ENCODE assay signal across 21 cellular contexts in genomic region chr2:24740142-24740541, GRCh38.
"Had no signal": no experiment of that assay in that cellular context is flagged by ENCODE, and none has a peak within 500 bp of the region (broad histone marks: within the 10 kb centered on the region; RNA-seq: fewer than 3 reads in every experiment).

No MANE protein-coding gene starts in this region.

- H3K4me1 Mint-ChIP-seq: naive B cell had no signal

- H3K4me3 ChIP-seq: colonic mucosa, heart left ventricle, psoas muscle, sigmoid colon, skin epidermis, thyroid gland, uterus had no signal

- H3K9me3 Mint-ChIP-seq: endodermal cell, naive B cell, type B pancreatic cell had no signal

- H3K4me1 ChIP-seq: colonic mucosa, foreskin keratinocyte had no signal

- DNase-seq: colonic mucosa; endodermal cell; erythroblast; foreskin keratinocyte; heart left ventricle; hippocampal formation; kidney glomerular epithelial cell; mesendoderm; naive B cell; psoas muscle; retina; sigmoid colon; stimulated activated CD4-positive, alpha-beta T cell treated with anti-CD3 and anti-CD28 coated beads, Interleukin-12 subunit alpha, Interleukin-12 subunit beta, amount 100 ng/mL, for 4 hours; stimulated activated naive CD4-positive, alpha-beta T cell treated with Interleukin-2 at 50 U/mL for 16 hours; thyroid gland; uterus had no signal

- H3K36me3 ChIP-seq: colonic mucosa, thyroid gland, uterus had no signal

- H3K27me3 ChIP-seq: colonic mucosa, foreskin keratinocyte, heart left ventricle, neutrophil, sigmoid colon, thyroid gland, uterus had no signal

- H3K9me3 ChIP-seq: colonic mucosa, heart left ventricle, neutrophil, psoas muscle, sigmoid colon, thyroid gland, uterus had no signal

- H3K27me3 Mint-ChIP-seq: naive B cell, type B pancreatic cell had no signal

- H3K27ac Mint-ChIP-seq: endodermal cell, naive B cell, type B pancreatic cell had no signal

- FAIRE-seq: endothelial cell of umbilical vein, islet of Langerhans had no signal

- H3K27ac ChIP-seq: colonic mucosa, foreskin keratinocyte, heart left ventricle, neutrophil, sigmoid colon, thyroid gland, uterus had no signal

- ATAC-seq: foreskin keratinocyte, heart left ventricle had no signal

- H3K4me3 Mint-ChIP-seq: endodermal cell, naive B cell, type B pancreatic cell had no signal
